34 cellular contexts compared by ENCODE assay signal in genomic region chr17:68608515-68609130, GRCh38. TPM values are rescaled to one million over a fixed set of nuclear protein-coding genes. Genes with fewer than 3 reads are reported as not detected.
"Had no signal": no experiment of that assay in that cellular context is flagged by ENCODE, and none has a peak within 500 bp of the region (broad histone marks: within the 10 kb centered on the region; RNA-seq: fewer than 3 reads in every experiment).

No MANE protein-coding gene starts in this region.

- H3K4me1 Mint-ChIP-seq: activated CD4-positive, alpha-beta T cell treated with anti-CD3 and anti-CD28 coated beads, Interleukin-2, amount 10 ng/mL, durations not matched to agents 24 days and 14 days; activated naive CD4-positive, alpha-beta T cell treated with anti-CD3 and anti-CD28 coated beads, Interleukin-2, amount 50 U/mL, for 24 hours; activated naive CD8-positive, alpha-beta T cell treated with anti-CD3 and anti-CD28 coated beads, Interleukin-2, amount 10 ng/mL, durations not matched to agents 7 days and 5 days had no signal

- H2AFZ ChIP-seq: PC-9 had no signal

- H3K36me3 Mint-ChIP-seq: activated naive CD8-positive, alpha-beta T cell treated with anti-CD3 and anti-CD28 coated beads, Interleukin-2, amount 10 ng/mL, durations not matched to agents 7 days and 5 days had no signal

- H3K27ac ChIP-seq: adrenal gland, body of pancreas, breast epithelium, PC-9, RWPE1, WERI-Rb-1 had no signal

- H3K4me2 ChIP-seq: PC-9 had no signal

- H3K36me3 ChIP-seq: adrenal gland, breast epithelium, MG63, WERI-Rb-1 had no signal

- H3K27ac Mint-ChIP-seq: activated CD4-positive, alpha-beta T cell treated with anti-CD3 and anti-CD28 coated beads, Interleukin-2, amount 10 ng/mL, durations not matched to agents 24 days and 14 days; activated CD8-positive, alpha-beta T cell treated with anti-CD3 and anti-CD28 coated beads for 36 hours; activated naive CD4-positive, alpha-beta T cell treated with anti-CD3 and anti-CD28 coated beads, Interleukin-2, amount 50 U/mL, for 24 hours; activated naive CD8-positive, alpha-beta T cell treated with anti-CD3 and anti-CD28 coated beads, Interleukin-2, amount 10 ng/mL, durations not matched to agents 7 days and 5 days; activated T-cell treated with anti-CD3 and anti-CD28 coated beads, Interleukin-2, amount 50 U/mL, for 24 hours; activated T-helper 2 cell treated with anti-CD3 and anti-CD28 coated beads, Interferon-gamma antibody, Interleukin-2, Interleukin-4, amounts not matched to agents 10 μg/mL and 5 μg/mL and 100 μg/mL, durations not matched to agents 14 hours and 24 hours and 36 hours had no signal

- H3K27me3 ChIP-seq: adrenal gland, body of pancreas, breast epithelium, MG63 had no signal

- H3K4me3 ChIP-seq: adrenal gland, body of pancreas, breast epithelium, MG63, PC-9 had no signal

- FAIRE-seq: astrocyte, RCC 7860 had no signal

- H3K4me3 Mint-ChIP-seq: activated CD4-positive, alpha-beta T cell treated with anti-CD3 and anti-CD28 coated beads, Interleukin-2, amount 10 ng/mL, durations not matched to agents 24 days and 14 days; activated CD8-positive, alpha-beta T cell treated with anti-CD3 and anti-CD28 coated beads for 36 hours; activated naive CD4-positive, alpha-beta T cell treated with anti-CD3 and anti-CD28 coated beads, Interleukin-2, amount 50 U/mL, for 24 hours; activated naive CD8-positive, alpha-beta T cell treated with anti-CD3 and anti-CD28 coated beads, Interleukin-2, amount 10 ng/mL, durations not matched to agents 7 days and 5 days; activated T-cell treated with anti-CD3 and anti-CD28 coated beads, Interleukin-2, amount 50 U/mL, for 24 hours had no signal

- DNase-seq: activated CD4-positive, alpha-beta T cell treated with anti-CD3 and anti-CD28 coated beads, Interleukin-2, amount 10 ng/mL, durations not matched to agents 24 days and 14 days; activated CD4-positive, alpha-beta T cell treated with anti-CD3 and anti-CD28 coated beads, Interleukin-2, amount 50 U/mL, for 4 hours; activated CD8-positive, alpha-beta T cell treated with anti-CD3 and anti-CD28 coated beads for 36 hours; activated gamma-delta T cell; activated naive CD4-positive, alpha-beta T cell treated with Interleukin-2 at 50 U/mL for 16 hours; activated naive CD8-positive, alpha-beta T cell treated with anti-CD3 and anti-CD28 coated beads, Interleukin-2, amount 10 ng/mL, durations not matched to agents 7 days and 5 days; activated T-cell treated with anti-CD3 and anti-CD28 coated beads, Interleukin-2, amount 50 U/mL, for 24 hours; adrenal gland; body of pancreas; Kasumi-1; MG63; NCI-H1048; NCI-H1105 treated with DMSO at 0.1 percent for 48 hours; NCI-H1436; NCI-H1694; NCI-H1930; NCI-H2081 treated with DMSO at 0.1 percent for 48 hours; NCI-H345; NCI-H524 treated with DMSO at 0.1 percent for 48 hours; NK-92 treated with Interleukin-12 subunit alpha and Interleukin-12 subunit beta, amount 100 ng/mL, for 24 hours; PC-9; SIG-M5; T1000; WERI-Rb-1 had no signal

- ATAC-seq: activated CD8-positive, alpha-beta T cell treated with anti-CD3 and anti-CD28 coated beads for 36 hours; body of pancreas; Right ventricle myocardium inferior had no signal

- H3K4me1 ChIP-seq: adrenal gland, breast epithelium had no signal

RNA-seq across cellular contexts. Expression of gene FAM20A, which starts 7.5 kb away (rescaled TPM):
- total RNA-seq: activated CD4-positive, alpha-beta T cell treated with anti-CD3 and anti-CD28 coated beads, Interleukin-2, amount 10 ng/mL, durations not matched to agents 24 days and 14 days; activated CD8-positive, alpha-beta T cell treated with anti-CD3 and anti-CD28 coated beads for 36 hours; activated naive CD8-positive, alpha-beta T cell treated with anti-CD3 and anti-CD28 coated beads, Interleukin-2, amount 10 ng/mL, durations not matched to agents 7 days and 5 days; activated T-helper 2 cell treated with anti-CD3 and anti-CD28 coated beads, Interferon-gamma antibody, Interleukin-2, Interleukin-4, amounts not matched to agents 10 μg/mL and 5 μg/mL and 100 μg/mL, durations not matched to agents 14 hours and 24 hours and 36 hours; PC-9; SK-MEL-5; T-helper 1 cell treated with Interleukin-12 subunit alpha and Interleukin-12 subunit beta and Interleukin-4 antibody, amounts not matched to agents 30 ng/mL and 1 ng/mL, for 36 hours; T-helper 2 cell treated with Interferon-gamma antibody and Interleukin-4, amounts not matched to agents 100 ng/mL and 5 ng/mL, for 36 hours had no signal
